Comparison of ENCODE assay signal across 10 cellular contexts in the genomic region with DNA sequence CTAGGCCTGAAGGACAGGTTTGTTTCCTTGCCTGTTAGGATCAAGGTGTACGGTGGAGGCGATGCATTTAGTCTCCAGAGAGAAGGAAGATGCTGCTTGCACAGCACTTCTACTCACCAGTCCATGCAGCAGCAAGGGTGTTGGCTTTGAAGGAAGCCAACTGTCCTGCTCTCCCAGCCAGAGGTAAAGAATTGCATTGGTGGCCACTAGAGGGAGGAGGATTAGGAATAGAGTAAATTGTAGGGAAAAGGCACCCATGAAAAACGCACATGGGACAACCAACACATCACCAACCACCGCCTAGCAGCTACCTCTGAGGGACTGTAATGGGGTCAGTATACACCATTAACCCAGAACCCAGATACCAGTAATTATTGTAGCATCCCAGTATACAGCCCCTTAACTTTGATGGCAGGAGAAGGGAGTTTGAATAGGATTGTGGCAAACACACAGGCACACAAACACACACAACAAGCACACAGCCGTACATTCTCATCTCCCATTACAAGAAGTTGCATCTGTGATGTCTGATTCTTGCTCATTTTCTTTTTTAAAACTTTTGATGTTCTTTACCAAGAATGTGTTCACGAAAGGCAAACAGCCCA.
DNase-seq lines count a peak whose midpoint lies in the region; ATAC-seq and TF ChIP-seq lines count a peak whose summit lies in the region.
"Had no signal": no experiment of that assay in that cellular context is flagged by ENCODE, and none has a peak within 500 bp of the region (broad histone marks: within the 10 kb centered on the region; RNA-seq: fewer than 3 reads in every experiment).

No MANE protein-coding gene starts in this region.

- DNase-seq in GM12865 (ENCODE audit: low read depth) (peak; percentile 17), NCI-H146 (lab: John Stamatoyannopoulos, UW) (peak; percentile 57), ecto neural progenitor cell (ENCODE audit: low spot score) (peak; percentile 41), osteocyte (ENCODE audit: extremely low spot score, unreplicated experiment) (no peak), GM13976 (ENCODE audit: low spot score) (no peak)
- no peak for DNase-seq in CD8-positive, alpha-beta T cell
- DNase-seq: stimulated activated CD4-positive, alpha-beta T cell treated with anti-CD3 and anti-CD28 coated beads, Interleukin-15, amount 100 ng/mL, for 24 hours had no signal

- H3K27me3 Mint-ChIP-seq in osteocyte (ENCODE audit: unreplicated experiment): no peaks in the 10 kb centered on the region
- no peaks in the 10 kb centered on the region for H3K27me3 Mint-ChIP-seq in CD8-positive, alpha-beta T cell (ENCODE audit: low read depth)

- no peaks in the 10 kb centered on the region for H3K4me1 ChIP-seq in CD8-positive, alpha-beta T cell (ENCODE audit: insufficient read depth, low read length)

- no peak overlapping the region for H3K27ac Mint-ChIP-seq in osteocyte (ENCODE audit: unreplicated experiment)
- no peak overlapping the region for H3K27ac Mint-ChIP-seq in CD8-positive, alpha-beta T cell

- TF ChIP-seq CTCF in GM12865 (IDR thresholded peaks at IDR 0.05; ENCODE audit: insufficient read depth, low read depth, low read length, missing control alignments) (peak; percentile 35), osteocyte (IDR thresholded peaks at IDR 0.05) (peak; percentile 50), GM13976 (IDR thresholded peaks at IDR 0.05; ENCODE audit: borderline replicate concordance, control extremely low read depth, extremely low read depth, insufficient read depth, missing control alignments) (no peak)
- TF ChIP-seq CTCF in CD8-positive, alpha-beta T cell (IDR thresholded peaks at IDR 0.05): no peak

- peaks cover 7% of the 10 kb centered on the region for H3K4me1 Mint-ChIP-seq in osteocyte (ENCODE audit: unreplicated experiment)
- no peaks in the 10 kb centered on the region for H3K4me1 Mint-ChIP-seq in CD8-positive, alpha-beta T cell (ENCODE audit: low read depth)

- H3K4me3 Mint-ChIP-seq in osteocyte (ENCODE audit: unreplicated experiment): no peak overlapping the region
- no peak overlapping the region for H3K4me3 Mint-ChIP-seq in CD8-positive, alpha-beta T cell

- in situ Hi-C loops in GM13976 (cut with MboI; ENCODE audit: low sequenced_read_pairs, unreplicated experiment): no loop called here

- H3K9me3 Mint-ChIP-seq in osteocyte (ENCODE audit: unreplicated experiment): no peaks in the 10 kb centered on the region
- H3K9me3 Mint-ChIP-seq in CD8-positive, alpha-beta T cell: no peaks in the 10 kb centered on the region

- no peaks in the 10 kb centered on the region for H3K36me3 Mint-ChIP-seq in osteocyte (ENCODE audit: unreplicated experiment)
- H3K36me3 Mint-ChIP-seq in CD8-positive, alpha-beta T cell: peaks cover 6% of the 10 kb centered on the region

- ATAC-seq in GM18907 (IDR thresholded peaks at IDR 0.05; ENCODE audit: unreplicated experiment) (no peak), GM19452 (IDR thresholded peaks at IDR 0.05; ENCODE audit: unreplicated experiment) (no peak)
- ATAC-seq in CD8-positive, alpha-beta T cell: no peak

- H3K27me3 ChIP-seq in CD8-positive, alpha-beta T cell (ENCODE audit: insufficient read depth, low read length): no peaks in the 10 kb centered on the region

- no peaks in the 10 kb centered on the region for H3K36me3 ChIP-seq in CD8-positive, alpha-beta T cell (ENCODE audit: insufficient read depth, low read length)

- POLR2A ChIA-PET in CD8-positive, alpha-beta T cell (lab: Charles Lee): no interaction called here

- H3K27ac ChIP-seq in CD8-positive, alpha-beta T cell (ENCODE audit: low read depth, low read length): no peak overlapping the region
- H3K27ac ChIP-seq: HL-60 had no signal

- intact Hi-C loops in CD8-positive, alpha-beta T cell (cut with DNase I, micrococcal nuclease): no loop called here

- no peaks in the 10 kb centered on the region for H3K9me3 ChIP-seq in CD8-positive, alpha-beta T cell (ENCODE audit: low read length)

- H3K4me3 ChIP-seq in GM12865 (ENCODE audit: low read depth, low read length): no peak overlapping the region
- H3K4me3 ChIP-seq in CD8-positive, alpha-beta T cell (ENCODE audit: low read depth, low read length): no peak overlapping the region

- CTCF ChIA-PET in CD8-positive, alpha-beta T cell (lab: Charles Lee): no interaction called here

Comparison
In these comparisons a context has a peak if more than half of its experiments do, and no peak if none do; other contexts are left out.
1. DNase-seq: peak in GM12865 (single experiment), NCI-H146 (single experiment) and ecto neural progenitor cell (single experiment); none in osteocyte (single experiment), CD8-positive, alpha-beta T cell (0 of 7) and GM13976 (single experiment).
2. CTCF ChIP-seq: peak in GM12865 (single experiment) and osteocyte (single experiment); none in CD8-positive, alpha-beta T cell (single experiment) and GM13976 (single experiment).